17 cellular contexts compared by ENCODE assay signal in the genomic region with DNA sequence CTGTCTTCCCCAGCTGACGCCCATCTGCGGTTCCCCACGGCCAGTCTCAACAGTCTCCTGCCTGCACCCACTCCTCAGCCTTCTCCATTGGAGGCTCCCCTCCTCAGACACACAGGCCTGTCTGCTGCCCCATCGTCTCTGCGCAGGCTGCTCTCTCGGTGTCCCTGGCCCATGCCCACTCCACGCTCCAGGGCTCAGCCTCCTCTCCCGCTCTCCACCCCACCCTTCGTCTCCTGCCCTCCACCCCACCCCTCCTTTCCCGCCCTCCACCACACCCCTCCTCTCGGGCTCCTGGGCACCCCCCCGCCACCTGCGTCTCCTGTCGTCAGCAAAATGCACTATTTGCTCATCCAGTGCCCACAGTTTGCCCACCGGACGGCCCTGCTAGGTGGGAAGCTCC.
"Had no signal": no experiment of that assay in that cellular context is flagged by ENCODE, and none has a peak within 500 bp of the region (broad histone marks: within the 10 kb centered on the region; RNA-seq: fewer than 3 reads in every experiment).

No MANE protein-coding gene starts in this region.

- H3K9me3 Mint-ChIP-seq: naive B cell; nephron; stimulated activated naive CD8-positive, alpha-beta T cell treated with anti-CD3 and anti-CD28 coated beads, Interleukin-15, Interleukin-2, amounts not matched to agents 100 ng/mL and 50 ng/mL, for 24 hours had no signal

- ATAC-seq: esophagus mucosa, heart left ventricle, left colon, left ventricle myocardium superior, right cardiac atrium had no signal

- H3K4me1 ChIP-seq: heart left ventricle, testis, transverse colon had no signal

- H3K4me3 ChIP-seq: heart left ventricle, ovary, transverse colon had no signal

- H3K9me3 ChIP-seq: heart left ventricle, ovary, testis, transverse colon had no signal

- H3K4me3 Mint-ChIP-seq: nephron; stimulated activated naive CD8-positive, alpha-beta T cell treated with anti-CD3 and anti-CD28 coated beads, Interleukin-15, Interleukin-2, amounts not matched to agents 100 ng/mL and 50 ng/mL, for 24 hours had no signal

- H3K27me3 ChIP-seq: ovary, testis had no signal

- FAIRE-seq: endometrium, frontal cortex, small intestine had no signal

- H3K27ac Mint-ChIP-seq: naive B cell; nephron; progenitor cell of endocrine pancreas; stimulated activated naive CD8-positive, alpha-beta T cell treated with anti-CD3 and anti-CD28 coated beads, Interleukin-15, Interleukin-2, amounts not matched to agents 100 ng/mL and 50 ng/mL, for 24 hours had no signal

- H3K27ac ChIP-seq: heart left ventricle, ovary, testis, transverse colon had no signal

- DNase-seq: heart left ventricle, hippocampal formation, left colon, left ventricle myocardium superior, mesendoderm, naive B cell, right cardiac atrium, small intestine, testis, transverse colon had no signal

- H3K36me3 Mint-ChIP-seq: naive B cell had no signal

- H3K4me1 Mint-ChIP-seq: naive B cell, nephron had no signal

- H3K36me3 ChIP-seq: heart left ventricle, ovary, transverse colon had no signal
